ENCODE assay signal across 6 cellular contexts in genomic region chrX:155071694-155072215, GRCh38. TPM values are rescaled to one million over a fixed set of nuclear protein-coding genes. Genes with fewer than 3 reads are reported as not detected.
DNase-seq lines count a peak whose midpoint lies in the region; ATAC-seq and TF ChIP-seq lines count a peak whose summit lies in the region.

No MANE protein-coding gene starts in this region.

- DNase-seq in central memory CD4-positive, alpha-beta T cell = peak; percentile 4
- DNase-seq in omental fat pad (ENCODE audit: low spot score) (no peak), COR-L47 (lab: John Stamatoyannopoulos, UW) (no peak)
- no peak for DNase-seq in effector CD8-positive, alpha-beta T cell (lab: John Stamatoyannopoulos, UW)

- TF ChIP-seq CTCF in omental fat pad (IDR thresholded peaks at IDR 0.05) = no peak

- H3K4me1 ChIP-seq in ES-I3 (ENCODE audit: insufficient read depth, low read length) = peaks cover 3% of the 10 kb centered on the region; the same call in 1 of the 2 replicates

- peak overlapping the region; percentile 94 for H3K9ac ChIP-seq in ES-I3 (ENCODE audit: low read depth, low read length)

- H3K36me3 ChIP-seq in ES-I3 (ENCODE audit: insufficient read depth, low read length) = peaks cover 2% of the 10 kb centered on the region; the same call in 1 of the 2 replicates

- ATAC-seq in HG03135 (IDR thresholded peaks at IDR 0.05; ENCODE audit: unreplicated experiment) (peak; percentile 17), omental fat pad (ENCODE audit: low FRiP score) (peak; percentile 5)

- H3K9me3 ChIP-seq in ES-I3 (ENCODE audit: control insufficient read depth, insufficient read depth, low read length) = no peaks in the 10 kb centered on the region

RNA-seq across cellular contexts. Expression of gene BRCC3, which starts 0.4 kb away (rescaled TPM):
- 10 to 100 TPM in 3 of 4 donors, 1 to 10 TPM in 1; 8.4 to 11.0 (median 10.2) TPM for total RNA-seq in omental fat pad

RNA-seq across cellular contexts. Expression of gene CMC4, which starts 0.8 kb away (rescaled TPM):
- 10 to 100 TPM; 11.0 to 24.9 (median 16.4) TPM for total RNA-seq in omental fat pad

RNA-seq across cellular contexts. Expression of gene MTCP1, which starts 0.8 kb away (rescaled TPM):
- total RNA-seq in omental fat pad = 1 to 10 TPM in 2 of 4 donors, under 1 TPM in 2; 0.74 to 3.5 (median 1.9) TPM

RNA-seq across cellular contexts. Expression of gene FUNDC2, which starts 45.1 kb away (rescaled TPM):
- 100 to 1,000 TPM in 2 of 4 donors, 10 to 100 TPM in 2; 65.8 to 110 (median 83.7) TPM for total RNA-seq in omental fat pad

RNA-seq across cellular contexts. Expression of gene F8, which starts 49.2 kb away (rescaled TPM):
- 100 to 1,000 TPM in 1 of 4 donors, 10 to 100 TPM in 3; 18.2 to 184 (median 26.2) TPM for total RNA-seq in omental fat pad
